ENCODE assay signal across 9 cellular contexts in the genomic region with DNA sequence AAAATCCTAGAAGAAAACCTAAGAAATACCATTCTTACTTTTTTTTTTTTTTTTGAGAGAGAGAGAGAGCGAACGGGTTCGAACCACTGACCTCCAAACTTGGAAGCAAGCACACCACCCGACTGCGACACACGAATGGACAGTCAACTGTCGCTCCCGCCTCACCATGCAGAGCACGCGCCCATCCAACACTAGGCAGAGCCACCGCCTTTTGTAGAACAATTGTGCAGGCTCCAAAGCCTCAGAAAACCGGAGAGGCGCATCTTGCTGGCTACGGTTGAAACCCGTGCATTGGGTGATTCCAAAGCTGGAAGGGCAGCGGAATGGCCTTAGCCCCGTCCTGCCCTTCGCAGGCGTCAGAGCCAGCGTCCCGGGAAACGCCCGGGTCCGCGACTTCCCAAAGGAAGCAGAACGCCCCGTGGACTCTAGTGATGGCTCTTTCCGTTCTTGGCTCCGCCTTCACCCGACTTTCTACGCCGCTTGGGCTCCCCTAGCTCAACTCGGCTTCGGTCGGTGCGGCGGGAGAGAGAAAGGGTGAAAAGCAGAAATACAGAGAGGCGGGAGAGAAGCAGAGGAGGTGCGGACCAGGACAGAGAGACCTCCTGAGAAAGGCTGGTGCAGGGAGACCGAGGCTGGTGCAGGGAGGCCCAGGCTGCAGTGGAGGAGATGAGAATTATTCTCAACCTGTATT.
A peak's percentile ranks its signal among the peaks of the same experiment; 100 is the strongest.
DNase-seq lines count a peak whose midpoint lies in the region; ATAC-seq and TF ChIP-seq lines count a peak whose summit lies in the region.
"Had no signal": no experiment of that assay in that cellular context is flagged by ENCODE, and none has a peak within 500 bp of the region (broad histone marks: within the 10 kb centered on the region; RNA-seq: fewer than 3 reads in every experiment).

No MANE protein-coding gene starts in this region.

- no peaks in the 10 kb centered on the region for H3K9me3 ChIP-seq in mesenchymal stem cell (ENCODE audit: control insufficient read depth, low read length)

- peak overlapping the region; percentile 39 for H3K4me2 ChIP-seq in mesenchymal stem cell (ENCODE audit: low read length, poor library complexity, severe bottlenecking)

- H4K8ac ChIP-seq in mesenchymal stem cell (ENCODE audit: low read length): peak overlapping the region; percentile 7

- H3K23ac ChIP-seq in mesenchymal stem cell (ENCODE audit: low read length in 2 of 2): no peak overlapping the region

- H3K9me3 Mint-ChIP-seq in activated naive CD4-positive, alpha-beta T cell treated with anti-CD3 and anti-CD28 coated beads, Interleukin-2, amount 50 U/mL, for 24 hours: peaks cover 8% of the 10 kb centered on the region
- H3K9me3 Mint-ChIP-seq in central memory CD8-positive, alpha-beta T cell: no peaks in the 10 kb centered on the region
- peaks cover 3% of the 10 kb centered on the region for H3K9me3 Mint-ChIP-seq in type B pancreatic cell

- peaks cover 60% of the 10 kb centered on the region for H3K27me3 Mint-ChIP-seq in activated naive CD4-positive, alpha-beta T cell treated with anti-CD3 and anti-CD28 coated beads, Interleukin-2, amount 50 U/mL, for 24 hours
- peaks cover 47% of the 10 kb centered on the region for H3K27me3 Mint-ChIP-seq in central memory CD8-positive, alpha-beta T cell
- peaks cover 83% of the 10 kb centered on the region for H3K27me3 Mint-ChIP-seq in type B pancreatic cell

- no peaks in the 10 kb centered on the region for H3K36me3 ChIP-seq in mesenchymal stem cell (ENCODE audit: control insufficient read depth in 1 of 2, insufficient read depth in 2 of 2, low read depth in 1 of 2, low read length in 2 of 2)

- H3K4me1 ChIP-seq in mesenchymal stem cell (ENCODE audit: control insufficient read depth, insufficient read depth, low read depth, low read length): peaks cover 6% of the 10 kb centered on the region

- no peak overlapping the region for H2BK15ac ChIP-seq in mesenchymal stem cell (ENCODE audit: low read depth, poor library complexity, severe bottlenecking)

- peaks cover 11% of the 10 kb centered on the region for H3K4me1 Mint-ChIP-seq in activated naive CD4-positive, alpha-beta T cell treated with anti-CD3 and anti-CD28 coated beads, Interleukin-2, amount 50 U/mL, for 24 hours
- peaks cover 5% of the 10 kb centered on the region for H3K4me1 Mint-ChIP-seq in central memory CD8-positive, alpha-beta T cell
- no peaks in the 10 kb centered on the region for H3K4me1 Mint-ChIP-seq in type B pancreatic cell (ENCODE audit: unreplicated experiment)

- H4K91ac ChIP-seq in mesenchymal stem cell (ENCODE audit: low read length): no peak overlapping the region

- peak overlapping the region; percentile 71 for H3K4me3 Mint-ChIP-seq in activated naive CD4-positive, alpha-beta T cell treated with anti-CD3 and anti-CD28 coated beads, Interleukin-2, amount 50 U/mL, for 24 hours
- peak overlapping the region; percentile 75 for H3K4me3 Mint-ChIP-seq in central memory CD8-positive, alpha-beta T cell
- H3K4me3 Mint-ChIP-seq in type B pancreatic cell: peak overlapping the region; percentile 90

- H2BK5ac ChIP-seq in mesenchymal stem cell (ENCODE audit: low read depth, low read length, poor library complexity, severe bottlenecking): no peak overlapping the region

- DNase-seq in activated naive CD4-positive, alpha-beta T cell treated with Interleukin-2 at 50 U/mL for 16 hours: no peak
- no peak for DNase-seq in central memory CD8-positive, alpha-beta T cell (ENCODE audit: low spot score in 2 of 2)
- DNase-seq in mesenchymal stem cell: no peak
- DNase-seq in type B pancreatic cell (ENCODE audit: extremely low spot score, unreplicated experiment): no peak
- DNase-seq in HuH-7 (ENCODE audit: low spot score): no peak
- DNase-seq: CD4-positive, CD25-positive, alpha-beta regulatory T cell had no signal

- no peak for TF ChIP-seq CTCF in type B pancreatic cell (conservative IDR thresholded peaks at IDR 0.05)

- no peak overlapping the region for H2BK12ac ChIP-seq in mesenchymal stem cell (ENCODE audit: low read length in 2 of 2)

- no peak overlapping the region for H2AFZ ChIP-seq in mesenchymal stem cell (ENCODE audit: low read depth, low read length)

- ATAC-seq in central memory CD8-positive, alpha-beta T cell (replicated peaks; ENCODE audit: extremely low read depth, poor library complexity, severe bottlenecking): no peak
- ATAC-seq in GM19463 (IDR thresholded peaks at IDR 0.05; ENCODE audit: unreplicated experiment): no peak
- no peak for ATAC-seq in HG03521 (IDR thresholded peaks at IDR 0.05; ENCODE audit: unreplicated experiment)

- WGBS in mesenchymal stem cell: 6% methylated on average over 36 of the region's 40 CpGs

- H3K4ac ChIP-seq in mesenchymal stem cell (ENCODE audit: low read depth in 1 of 2, low read length in 2 of 2): no peak overlapping the region

- no peak overlapping the region for H2AK5ac ChIP-seq in mesenchymal stem cell (ENCODE audit: low read length, severe bottlenecking)

- H3K27ac ChIP-seq in mesenchymal stem cell (ENCODE audit: low read length, poor library complexity, severe bottlenecking): no peak overlapping the region

- H3K18ac ChIP-seq in mesenchymal stem cell (ENCODE audit: low read depth in 1 of 2, low read length in 2 of 2): no peak overlapping the region

- H3K27me3 ChIP-seq in mesenchymal stem cell (ENCODE audit: control insufficient read depth in 1 of 2, insufficient read depth in 1 of 2, low read length in 2 of 2): peaks cover 53 to 64% of the 10 kb centered on the region in 2 experiments

- H3K4me3 ChIP-seq in mesenchymal stem cell (ENCODE audit: insufficient read depth in 1 of 2, low read depth in 1 of 2, low read length in 2 of 2): peak overlapping the region in 1 of 2 experiments; percentile 80

- H2BK120ac ChIP-seq in mesenchymal stem cell (ENCODE audit: low read depth, low read length): no peak overlapping the region

- no peak overlapping the region for H3K14ac ChIP-seq in mesenchymal stem cell (ENCODE audit: low read length in 2 of 2)

- peak overlapping the region; percentile 63 for H3K9ac ChIP-seq in mesenchymal stem cell (ENCODE audit: low read length)

- H3K79me1 ChIP-seq in mesenchymal stem cell (replicated peaks; ENCODE audit: low read length, poor library complexity, severe bottlenecking): no peaks in the 10 kb centered on the region

- H3K36me3 Mint-ChIP-seq in activated naive CD4-positive, alpha-beta T cell treated with anti-CD3 and anti-CD28 coated beads, Interleukin-2, amount 50 U/mL, for 24 hours: peaks cover 3% of the 10 kb centered on the region
- H3K36me3 Mint-ChIP-seq in central memory CD8-positive, alpha-beta T cell (ENCODE audit: insufficient read depth): peaks cover 2% of the 10 kb centered on the region
- H3K36me3 Mint-ChIP-seq in type B pancreatic cell: no peaks in the 10 kb centered on the region
- H3K36me3 Mint-ChIP-seq: CD4-positive, CD25-positive, alpha-beta regulatory T cell had no signal

- no peak overlapping the region for H3K27ac Mint-ChIP-seq in activated naive CD4-positive, alpha-beta T cell treated with anti-CD3 and anti-CD28 coated beads, Interleukin-2, amount 50 U/mL, for 24 hours
- H3K27ac Mint-ChIP-seq in central memory CD8-positive, alpha-beta T cell (ENCODE audit: low read depth): peak overlapping the region; percentile 6
- no peak overlapping the region for H3K27ac Mint-ChIP-seq in type B pancreatic cell
